In the genomic region with DNA sequence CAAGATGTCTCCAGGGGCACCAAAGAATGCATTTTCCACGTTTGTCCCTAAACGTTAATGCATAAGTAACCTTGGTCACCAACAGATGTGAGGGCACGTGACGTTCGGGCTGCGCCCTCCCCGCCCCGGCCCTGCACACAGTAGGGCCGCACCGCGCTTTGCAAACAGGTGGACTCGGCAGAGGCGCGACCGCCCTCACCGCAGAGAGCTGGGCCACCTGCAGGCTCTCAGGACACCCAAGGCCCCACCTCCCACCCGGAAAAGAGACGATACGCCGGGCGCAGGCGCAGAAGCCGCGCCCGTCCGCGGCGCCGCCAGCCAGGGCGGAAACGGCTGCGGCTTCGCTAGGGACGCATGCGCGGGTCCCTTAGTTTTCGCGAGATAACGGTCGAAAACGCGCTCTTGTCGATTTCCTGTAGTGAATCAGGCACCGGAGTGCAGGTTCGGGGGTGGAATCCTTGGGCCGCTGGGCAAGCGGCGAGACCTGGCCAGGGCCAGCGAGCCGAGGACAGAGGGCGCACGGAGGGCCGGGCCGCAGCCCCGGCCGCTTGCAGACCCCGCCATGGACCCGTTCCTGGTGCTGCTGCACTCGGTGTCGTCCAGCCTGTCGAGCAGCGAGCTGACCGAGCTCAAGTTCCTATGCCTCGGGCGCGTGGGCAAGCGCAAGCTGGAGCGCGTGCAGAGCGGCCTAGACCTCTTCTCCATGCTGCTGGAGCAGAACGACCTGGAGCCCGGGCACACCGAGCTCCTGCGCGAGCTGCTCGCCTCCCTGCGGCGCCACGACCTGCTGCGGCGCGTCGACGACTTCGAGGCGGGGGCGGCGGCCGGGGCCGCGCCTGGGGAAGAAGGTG, we compare ENCODE assay signal across 8 cellular contexts. TPM values are rescaled to one million over a fixed set of nuclear protein-coding genes. Genes with fewer than 3 reads are reported as not detected.
DNase-seq lines count a peak whose midpoint lies in the region; ATAC-seq and TF ChIP-seq lines count a peak whose summit lies in the region.

TSS of gene FADD (plus strand) at position 399 of the 851 bp plus-strand sequence. CDS start at position 563, 164 bp downstream.

- H3K4me3 ChIP-seq in liver (ENCODE audit: low read depth in 1 of 3, low read length in 3 of 3) = peak within 1 kb of the TSS; percentile 71 to 94 (median 92)

- peak; percentile 67 for ATAC-seq in HG03439 (IDR thresholded peaks at IDR 0.05; ENCODE audit: unreplicated experiment)

- under 1% methylated on average over 91 of the region's 91 CpGs for WGBS in liver

- DNase-seq in Ammon's horn (ENCODE audit: low spot score) = peak; percentile 87
- peak; percentile 98 for DNase-seq in NCI-H69 (lab: John Stamatoyannopoulos, UW)
- peak; percentile 81 to 88 for DNase-seq in activated CD4-positive, alpha-beta T cell treated with anti-CD3 and anti-CD28 coated beads, Interleukin-2, amount 50 U/mL, for 24 hours (ENCODE audit: low read depth in 1 of 2, low spot score in 1 of 2)
- peak; percentile 96 for DNase-seq in dermis blood vessel endothelial cell
- DNase-seq in stimulated activated CD4-positive, alpha-beta T cell treated with anti-CD3 and anti-CD28 coated beads, Interleukin-4, amount 100 ng/mL, for 1 hour = peak; percentile 89

- H3K4me1 ChIP-seq in liver (ENCODE audit: control insufficient read depth in 4 of 4, insufficient read depth in 4 of 4, low read length in 3 of 4) = peaks cover 4 to 30% (median 14%) of the 10 kb centered on the region in 4 donors

- H3K27ac ChIP-seq in liver (ENCODE audit: low read depth in 1 of 2, low read length in 2 of 2) = peak within 1 kb of the TSS; percentile 91 to 97

- peaks cover 0 to 12% (median 4%) of the 10 kb centered on the region in 4 donors for H3K36me3 ChIP-seq in liver (ENCODE audit: control insufficient read depth in 4 of 4, insufficient read depth in 3 of 4, low read depth in 1 of 4, low read length in 3 of 4)

- no peaks in the 10 kb centered on the region for H3K9me3 ChIP-seq in liver (ENCODE audit: control insufficient read depth in 4 of 4, low read length in 3 of 4)

- TF ChIP-seq POLR2A in GM19099 (IDR thresholded peaks at IDR 0.05; ENCODE audit: extremely low read depth, insufficient read length, low read depth) = peak; percentile 92

- H3K9ac ChIP-seq in liver (ENCODE audit: low read depth in 1 of 2, low read length in 2 of 2) = peak within 1 kb of the TSS; percentile 40 to 93

- TF ChIP-seq CTCF in liver (IDR thresholded peaks at IDR 0.05; ENCODE audit: low read depth, low read length, missing input control) = no peak

- H3K27me3 ChIP-seq in liver (ENCODE audit: control insufficient read depth in 4 of 4, insufficient read depth in 4 of 4, low read length in 3 of 4) = no peaks in the 10 kb centered on the region

- peak in 1 of 2 donors; percentile 7 for TF ChIP-seq RAD21 in liver (IDR thresholded peaks at IDR 0.05)

TF ChIP-seq in liver, 16 proteins besides CTCF, POLR2A, EP300 and RAD21:
- TF ChIP-seq ZBTB33 (IDR thresholded peaks at IDR 0.05) (peak; percentile 98), YY1 (IDR thresholded peaks at IDR 0.05) (peak; percentile 63), GABPA (IDR thresholded peaks at IDR 0.05 in 1 of 2, conservative IDR thresholded peaks at IDR 0.05 in 1 of 2) (peak in 1 of 2 donors; percentile 83), EGR1 (IDR thresholded peaks at IDR 0.05; ENCODE audit: low read depth in 2 of 2) (no peak)
- TF ChIP-seq, protein P1, sequence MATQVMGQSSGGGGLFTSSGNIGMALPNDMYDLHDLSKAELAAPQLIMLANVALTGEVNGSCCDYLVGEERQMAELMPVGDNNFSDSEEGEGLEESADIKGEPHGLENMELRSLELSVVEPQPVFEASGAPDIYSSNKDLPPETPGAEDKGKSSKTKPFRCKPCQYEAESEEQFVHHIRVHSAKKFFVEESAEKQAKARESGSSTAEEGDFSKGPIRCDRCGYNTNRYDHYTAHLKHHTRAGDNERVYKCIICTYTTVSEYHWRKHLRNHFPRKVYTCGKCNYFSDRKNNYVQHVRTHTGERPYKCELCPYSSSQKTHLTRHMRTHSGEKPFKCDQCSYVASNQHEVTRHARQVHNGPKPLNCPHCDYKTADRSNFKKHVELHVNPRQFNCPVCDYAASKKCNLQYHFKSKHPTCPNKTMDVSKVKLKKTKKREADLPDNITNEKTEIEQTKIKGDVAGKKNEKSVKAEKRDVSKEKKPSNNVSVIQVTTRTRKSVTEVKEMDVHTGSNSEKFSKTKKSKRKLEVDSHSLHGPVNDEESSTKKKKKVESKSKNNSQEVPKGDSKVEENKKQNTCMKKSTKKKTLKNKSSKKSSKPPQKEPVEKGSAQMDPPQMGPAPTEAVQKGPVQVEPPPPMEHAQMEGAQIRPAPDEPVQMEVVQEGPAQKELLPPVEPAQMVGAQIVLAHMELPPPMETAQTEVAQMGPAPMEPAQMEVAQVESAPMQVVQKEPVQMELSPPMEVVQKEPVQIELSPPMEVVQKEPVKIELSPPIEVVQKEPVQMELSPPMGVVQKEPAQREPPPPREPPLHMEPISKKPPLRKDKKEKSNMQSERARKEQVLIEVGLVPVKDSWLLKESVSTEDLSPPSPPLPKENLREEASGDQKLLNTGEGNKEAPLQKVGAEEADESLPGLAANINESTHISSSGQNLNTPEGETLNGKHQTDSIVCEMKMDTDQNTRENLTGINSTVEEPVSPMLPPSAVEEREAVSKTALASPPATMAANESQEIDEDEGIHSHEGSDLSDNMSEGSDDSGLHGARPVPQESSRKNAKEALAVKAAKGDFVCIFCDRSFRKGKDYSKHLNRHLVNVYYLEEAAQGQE (IDR thresholded peaks at IDR 0.05) = peak; percentile 63

RNA-seq across cellular contexts. Expression of gene FADD, which starts in this region (rescaled TPM):
- 55.2 and 56.7 TPM in 2 replicates for total RNA-seq in dermis blood vessel endothelial cell
- total RNA-seq in liver = 10 to 100 TPM; 14.0 to 17.3 TPM
- polyA plus RNA-seq in liver = 10 to 100 TPM in 1 of 2 donors, 1 to 10 TPM in 1; 1.8 to 15.6 TPM

Comparison
In these comparisons a context has a peak if more than half of its experiments do, and no peak if none do; other contexts are left out.
1. Peak in every context shown above with its lines: DNase-seq, ATAC-seq, H3K4me3 ChIP-seq and H3K27ac ChIP-seq.